Comparison of ENCODE assay signal across 1 cellular context in genomic region chr12:113862570-113863454, GRCh38.
TF ChIP-seq lines count a peak whose summit lies in the region.

No MANE protein-coding gene starts in this region.

TF ChIP-seq in HEK293, 187 proteins besides CTCF, POLR2A, EP300 and RAD21 (continued from another document):
- no peak for TF ChIP-seq ZNF274 (IDR thresholded peaks at IDR 0.05; ENCODE audit: low read length)
- TF ChIP-seq ZNF274 (tag by site-specific recombination; IDR thresholded peaks at IDR 0.05; ENCODE audit: borderline replicate concordance): no peak
- TF ChIP-seq ZNF169 (tag by site-specific recombination; IDR thresholded peaks at IDR 0.05): no peak
- TF ChIP-seq YY2 (tag by site-specific recombination; IDR thresholded peaks at IDR 0.05): no peak
- no peak for TF ChIP-seq ZNF239 (tag by site-specific recombination; IDR thresholded peaks at IDR 0.05)
- TF ChIP-seq ZNF266 (tag by site-specific recombination; IDR thresholded peaks at IDR 0.05; ENCODE audit: low read depth): no peak
- TF ChIP-seq ZNF423 (tag by site-specific recombination; IDR thresholded peaks at IDR 0.05): 0 out of 2 replicates have a peak, but pooled peaks have one; percentile 19
- TF ChIP-seq OSR2 (tag by site-specific recombination; IDR thresholded peaks at IDR 0.05): peak; percentile 66
- no peak for TF ChIP-seq FEZF1 (tag by site-specific recombination; IDR thresholded peaks at IDR 0.05)
- TF ChIP-seq ZNF175 (tag by site-specific recombination; IDR thresholded peaks at IDR 0.05): no peak
- TF ChIP-seq PBX3 (CRISPR knock-in tag; IDR thresholded peaks at IDR 0.05): no peak
- TF ChIP-seq PRDM2 (tag by site-specific recombination; IDR thresholded peaks at IDR 0.05; ENCODE audit: borderline replicate concordance): no peak
- 0 out of 2 replicates have a peak, but pooled peaks have one; percentile 33 for TF ChIP-seq ZBTB11 (tag by site-specific recombination; conservative IDR thresholded peaks at IDR 0.05; ENCODE audit: low read depth)
- 0 out of 2 replicates have a peak, but pooled peaks have one; percentile 52 for TF ChIP-seq SP7 (tag by site-specific recombination; IDR thresholded peaks at IDR 0.05)
- TF ChIP-seq ZIC2 (tag by site-specific recombination; IDR thresholded peaks at IDR 0.05): peak; percentile 60
- TF ChIP-seq SCRT2 (tag by site-specific recombination; IDR thresholded peaks at IDR 0.05): peak; percentile 78
- TF ChIP-seq ZNF18 (tag by site-specific recombination; IDR thresholded peaks at IDR 0.05): peak; percentile 82
- no peak for TF ChIP-seq ZNF585B (tag by site-specific recombination; IDR thresholded peaks at IDR 0.05)
- TF ChIP-seq REST (tag by site-specific recombination; IDR thresholded peaks at IDR 0.05): no peak
- no peak for TF ChIP-seq REPIN1 (tag by site-specific recombination; IDR thresholded peaks at IDR 0.05; ENCODE audit: low read depth)
- peak; percentile 83 for TF ChIP-seq ZFHX2 (tag by site-specific recombination; conservative IDR thresholded peaks at IDR 0.05)
- TF ChIP-seq EGR2 (tag by site-specific recombination; IDR thresholded peaks at IDR 0.05; ENCODE audit: low read depth): peak; percentile 56
- peak; percentile 80 for TF ChIP-seq ZNF398 (tag by site-specific recombination; IDR thresholded peaks at IDR 0.05)
